In the genomic region with DNA sequence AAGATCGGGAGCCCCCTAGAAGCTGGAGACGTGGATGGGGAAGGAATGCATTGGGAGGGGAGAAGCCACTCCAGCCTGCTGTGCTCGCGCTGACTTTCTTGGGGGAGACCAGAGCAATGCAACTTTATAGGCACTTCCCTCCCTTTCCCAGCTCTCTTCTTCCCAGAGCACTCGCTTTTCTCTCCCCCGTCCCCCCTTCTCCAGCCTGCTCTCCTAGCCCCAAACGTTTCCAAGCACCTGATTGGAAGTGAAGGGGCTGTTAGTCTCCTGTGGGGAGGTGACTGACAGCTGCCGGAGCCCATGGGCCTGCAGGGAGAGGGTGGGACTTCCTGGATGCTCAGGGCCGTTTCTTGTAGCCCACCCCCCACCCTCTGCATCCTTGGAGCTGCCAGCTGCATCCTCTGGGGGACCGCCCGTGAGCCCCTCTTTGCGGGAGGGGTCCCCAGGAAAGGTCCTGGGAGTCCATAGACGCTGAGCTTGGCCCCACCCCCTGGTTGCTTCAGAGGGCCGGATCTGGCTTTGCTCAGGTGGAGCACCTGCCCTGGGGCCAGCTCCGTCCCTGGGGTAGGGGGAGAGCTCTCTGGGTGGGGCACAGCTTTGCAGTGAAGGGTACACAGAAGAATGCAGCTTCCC, we compare ENCODE assay signal across 1 cellular context.
TF ChIP-seq lines count a peak whose summit lies in the region.

No MANE protein-coding gene starts in this region.

TF ChIP-seq in K562, 482 proteins besides CTCF, POLR2A, EP300 and RAD21 (continues in another document):
- TF ChIP-seq U2AF1 (optimal IDR thresholded peaks at IDR 0.05; ENCODE audit: low read depth, low read length) (no peak), CBX3 (IDR thresholded peaks at IDR 0.05; ENCODE audit: borderline replicate concordance in 1 of 2, low read length in 2 of 2) (no peak), SREBF2 (CRISPR knock-in tag; IDR thresholded peaks at IDR 0.05) (no peak), BMI1 (IDR thresholded peaks at IDR 0.05; ENCODE audit: low read length) (no peak), EHMT2 (IDR thresholded peaks at IDR 0.05) (no peak), HINFP (tag; conservative IDR thresholded peaks at IDR 0.05; ENCODE audit: low read depth) (no peak), ZFP36 (IDR thresholded peaks at IDR 0.05; ENCODE audit: low read depth, low read length, partially characterized antibody) (no peak), ZNF24 (IDR thresholded peaks at IDR 0.05) (no peak), ZBTB8A (IDR thresholded peaks at IDR 0.05; ENCODE audit: partially characterized antibody) (no peak), CSDE1 (IDR thresholded peaks at IDR 0.05) (no peak), YY1 (IDR thresholded peaks at IDR 0.05; ENCODE audit: borderline replicate concordance in 1 of 3, control insufficient read depth in 1 of 3, extremely low read depth in 1 of 3, insufficient read depth in 3 of 3, insufficient read length in 1 of 3, insufficient replicate concordance in 2 of 3, low read depth in 1 of 3, low read length in 2 of 3) (no peak), NR4A1 (CRISPR knock-in tag; IDR thresholded peaks at IDR 0.05) (no peak), NR4A1 (tag; IDR thresholded peaks at IDR 0.05) (no peak), DDX20 (tag; IDR thresholded peaks at IDR 0.05; ENCODE audit: low read depth) (no peak), ZNF324 (CRISPR knock-in tag; IDR thresholded peaks at IDR 0.05) (no peak), CHAMP1 (IDR thresholded peaks at IDR 0.05) (no peak), HDAC1 (IDR thresholded peaks at IDR 0.05) (no peak), ZNF79 (CRISPR knock-in tag; IDR thresholded peaks at IDR 0.05; ENCODE audit: low read depth) (no peak), ZNF76 (CRISPR knock-in tag; IDR thresholded peaks at IDR 0.05; ENCODE audit: borderline replicate concordance) (no peak), POU5F1 (IDR thresholded peaks at IDR 0.05; ENCODE audit: borderline replicate concordance, low read depth, low read length, partially characterized antibody) (no peak), ZNF583 (CRISPR knock-in tag; IDR thresholded peaks at IDR 0.05) (no peak), STAT5B (CRISPR knock-in tag; IDR thresholded peaks at IDR 0.05) (no peak), SREBF1 (IDR thresholded peaks at IDR 0.05; ENCODE audit: borderline replicate concordance, low read depth, low read length) (no peak), ZNF561 (CRISPR knock-in tag; conservative IDR thresholded peaks at IDR 0.05) (no peak), PBX2 (CRISPR knock-in tag; IDR thresholded peaks at IDR 0.05; ENCODE audit: low read depth) (peak; percentile 16; the same call in 1 of the 2 replicates), PBX2 (tag; conservative IDR thresholded peaks at IDR 0.05; ENCODE audit: low read depth) (peak; percentile 76), CHD4 (IDR thresholded peaks at IDR 0.05; ENCODE audit: insufficient read depth, insufficient replicate concordance, low read depth, low read length, poor library complexity, severe bottlenecking) (no peak), NFXL1 (CRISPR knock-in tag; IDR thresholded peaks at IDR 0.05) (no peak)
- TF ChIP-seq, protein P1, sequence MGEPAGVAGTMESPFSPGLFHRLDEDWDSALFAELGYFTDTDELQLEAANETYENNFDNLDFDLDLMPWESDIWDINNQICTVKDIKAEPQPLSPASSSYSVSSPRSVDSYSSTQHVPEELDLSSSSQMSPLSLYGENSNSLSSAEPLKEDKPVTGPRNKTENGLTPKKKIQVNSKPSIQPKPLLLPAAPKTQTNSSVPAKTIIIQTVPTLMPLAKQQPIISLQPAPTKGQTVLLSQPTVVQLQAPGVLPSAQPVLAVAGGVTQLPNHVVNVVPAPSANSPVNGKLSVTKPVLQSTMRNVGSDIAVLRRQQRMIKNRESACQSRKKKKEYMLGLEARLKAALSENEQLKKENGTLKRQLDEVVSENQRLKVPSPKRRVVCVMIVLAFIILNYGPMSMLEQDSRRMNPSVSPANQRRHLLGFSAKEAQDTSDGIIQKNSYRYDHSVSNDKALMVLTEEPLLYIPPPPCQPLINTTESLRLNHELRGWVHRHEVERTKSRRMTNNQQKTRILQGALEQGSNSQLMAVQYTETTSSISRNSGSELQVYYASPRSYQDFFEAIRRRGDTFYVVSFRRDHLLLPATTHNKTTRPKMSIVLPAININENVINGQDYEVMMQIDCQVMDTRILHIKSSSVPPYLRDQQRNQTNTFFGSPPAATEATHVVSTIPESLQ (CRISPR knock-in tag; IDR thresholded peaks at IDR 0.05): no peak
- TF ChIP-seq, protein P2, sequence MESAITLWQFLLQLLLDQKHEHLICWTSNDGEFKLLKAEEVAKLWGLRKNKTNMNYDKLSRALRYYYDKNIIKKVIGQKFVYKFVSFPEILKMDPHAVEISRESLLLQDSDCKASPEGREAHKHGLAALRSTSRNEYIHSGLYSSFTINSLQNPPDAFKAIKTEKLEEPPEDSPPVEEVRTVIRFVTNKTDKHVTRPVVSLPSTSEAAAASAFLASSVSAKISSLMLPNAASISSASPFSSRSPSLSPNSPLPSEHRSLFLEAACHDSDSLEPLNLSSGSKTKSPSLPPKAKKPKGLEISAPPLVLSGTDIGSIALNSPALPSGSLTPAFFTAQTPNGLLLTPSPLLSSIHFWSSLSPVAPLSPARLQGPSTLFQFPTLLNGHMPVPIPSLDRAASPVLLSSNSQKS (CRISPR knock-in tag; IDR thresholded peaks at IDR 0.05): no peak
- TF ChIP-seq, protein P3, sequence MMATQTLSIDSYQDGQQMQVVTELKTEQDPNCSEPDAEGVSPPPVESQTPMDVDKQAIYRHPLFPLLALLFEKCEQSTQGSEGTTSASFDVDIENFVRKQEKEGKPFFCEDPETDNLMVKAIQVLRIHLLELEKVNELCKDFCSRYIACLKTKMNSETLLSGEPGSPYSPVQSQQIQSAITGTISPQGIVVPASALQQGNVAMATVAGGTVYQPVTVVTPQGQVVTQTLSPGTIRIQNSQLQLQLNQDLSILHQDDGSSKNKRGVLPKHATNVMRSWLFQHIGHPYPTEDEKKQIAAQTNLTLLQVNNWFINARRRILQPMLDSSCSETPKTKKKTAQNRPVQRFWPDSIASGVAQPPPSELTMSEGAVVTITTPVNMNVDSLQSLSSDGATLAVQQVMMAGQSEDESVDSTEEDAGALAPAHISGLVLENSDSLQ (IDR thresholded peaks at IDR 0.05): peak; percentile 98
- TF ChIP-seq, protein P4, sequence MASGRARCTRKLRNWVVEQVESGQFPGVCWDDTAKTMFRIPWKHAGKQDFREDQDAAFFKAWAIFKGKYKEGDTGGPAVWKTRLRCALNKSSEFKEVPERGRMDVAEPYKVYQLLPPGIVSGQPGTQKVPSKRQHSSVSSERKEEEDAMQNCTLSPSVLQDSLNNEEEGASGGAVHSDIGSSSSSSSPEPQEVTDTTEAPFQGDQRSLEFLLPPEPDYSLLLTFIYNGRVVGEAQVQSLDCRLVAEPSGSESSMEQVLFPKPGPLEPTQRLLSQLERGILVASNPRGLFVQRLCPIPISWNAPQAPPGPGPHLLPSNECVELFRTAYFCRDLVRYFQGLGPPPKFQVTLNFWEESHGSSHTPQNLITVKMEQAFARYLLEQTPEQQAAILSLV (tag; IDR thresholded peaks at IDR 0.05): no peak
- TF ChIP-seq, protein P5, sequence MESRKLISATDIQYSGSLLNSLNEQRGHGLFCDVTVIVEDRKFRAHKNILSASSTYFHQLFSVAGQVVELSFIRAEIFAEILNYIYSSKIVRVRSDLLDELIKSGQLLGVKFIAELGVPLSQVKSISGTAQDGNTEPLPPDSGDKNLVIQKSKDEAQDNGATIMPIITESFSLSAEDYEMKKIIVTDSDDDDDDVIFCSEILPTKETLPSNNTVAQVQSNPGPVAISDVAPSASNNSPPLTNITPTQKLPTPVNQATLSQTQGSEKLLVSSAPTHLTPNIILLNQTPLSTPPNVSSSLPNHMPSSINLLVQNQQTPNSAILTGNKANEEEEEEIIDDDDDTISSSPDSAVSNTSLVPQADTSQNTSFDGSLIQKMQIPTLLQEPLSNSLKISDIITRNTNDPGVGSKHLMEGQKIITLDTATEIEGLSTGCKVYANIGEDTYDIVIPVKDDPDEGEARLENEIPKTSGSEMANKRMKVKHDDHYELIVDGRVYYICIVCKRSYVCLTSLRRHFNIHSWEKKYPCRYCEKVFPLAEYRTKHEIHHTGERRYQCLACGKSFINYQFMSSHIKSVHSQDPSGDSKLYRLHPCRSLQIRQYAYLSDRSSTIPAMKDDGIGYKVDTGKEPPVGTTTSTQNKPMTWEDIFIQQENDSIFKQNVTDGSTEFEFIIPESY (CRISPR knock-in tag; IDR thresholded peaks at IDR 0.05): 0 out of 2 replicates have a peak, but pooled peaks have one; percentile 0
